8 cellular contexts compared by ENCODE assay signal in the genomic region with DNA sequence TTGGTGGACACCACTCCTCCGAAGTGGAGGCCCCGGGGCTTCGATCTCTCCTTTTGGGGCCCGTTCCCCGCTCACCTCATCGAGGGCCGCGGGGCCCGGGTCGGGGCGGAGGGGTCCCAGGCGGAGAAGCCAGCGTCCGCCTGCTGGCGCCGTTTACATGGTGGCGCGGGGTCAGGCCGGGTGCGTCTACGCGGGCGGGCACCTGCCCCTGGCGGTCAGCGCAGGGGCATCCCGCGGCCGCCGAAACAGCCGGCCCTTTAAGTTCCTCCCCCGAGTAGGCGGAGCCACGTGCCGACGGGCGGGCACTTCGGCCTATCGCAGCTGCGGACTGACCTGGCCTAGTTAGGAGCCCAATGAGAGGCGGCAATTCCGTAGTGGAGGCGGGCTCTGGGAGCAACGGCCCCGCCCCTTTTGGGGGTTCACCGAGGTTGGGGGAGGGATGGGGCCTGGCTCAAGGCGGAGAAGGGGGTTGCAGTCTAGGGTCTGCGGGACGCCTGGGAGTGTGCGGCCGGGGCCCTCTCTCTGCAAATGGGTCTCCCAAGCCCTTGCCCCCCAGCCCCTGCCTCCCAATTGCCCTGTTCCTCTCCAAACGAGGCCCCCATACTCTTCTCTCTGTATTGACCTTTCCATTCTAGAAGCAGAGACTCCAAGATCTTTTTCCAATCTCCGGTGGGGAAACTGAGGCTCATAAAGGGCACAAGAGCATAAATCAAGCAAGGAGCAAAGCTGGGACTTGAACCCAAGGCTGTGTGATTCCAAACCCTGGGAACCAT. TPM values are rescaled to one million over a fixed set of nuclear protein-coding genes. Genes with fewer than 3 reads are reported as not detected.
A peak's percentile ranks its signal among the peaks of the same experiment; 100 is the strongest.
DNase-seq lines count a peak whose midpoint lies in the region; TF ChIP-seq lines count a peak whose summit lies in the region.

A gene with protein sequence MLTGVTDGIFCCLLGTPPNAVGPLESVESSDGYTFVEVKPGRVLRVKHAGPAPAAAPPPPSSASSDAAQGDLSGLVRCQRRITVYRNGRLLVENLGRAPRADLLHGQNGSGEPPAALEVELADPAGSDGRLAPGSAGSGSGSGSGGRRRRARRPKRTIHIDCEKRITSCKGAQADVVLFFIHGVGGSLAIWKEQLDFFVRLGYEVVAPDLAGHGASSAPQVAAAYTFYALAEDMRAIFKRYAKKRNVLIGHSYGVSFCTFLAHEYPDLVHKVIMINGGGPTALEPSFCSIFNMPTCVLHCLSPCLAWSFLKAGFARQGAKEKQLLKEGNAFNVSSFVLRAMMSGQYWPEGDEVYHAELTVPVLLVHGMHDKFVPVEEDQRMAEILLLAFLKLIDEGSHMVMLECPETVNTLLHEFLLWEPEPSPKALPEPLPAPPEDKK (minus strand): TSS at position 259 of the 773 bp plus-strand sequence. CDS start 1,809 bp downstream, outside the sequence.

- no peaks in the 10 kb centered on the region for H3K9me2 ChIP-seq in SK-N-SH

- H3K4me3 ChIP-seq in SK-N-SH (ENCODE audit: low read depth in 2 of 2, low read length in 1 of 2) = peak within 1 kb of the TSS; percentile 72 to 73
- peak within 1 kb of the TSS; percentile 78 for H3K4me3 ChIP-seq in suprapubic skin

- DNase-seq in GF-D8 (lab: John Stamatoyannopoulos, UW) = peak; percentile 55
- DNase-seq in HCEC 1CT = peak; percentile 94
- DNase-seq in MV-4-11 (lab: John Stamatoyannopoulos, UW) = peak; percentile 94
- peak; percentile 95 for DNase-seq in SK-N-SH
- peak; percentile 68 for DNase-seq in glomerular endothelial cell (ENCODE audit: extremely low read depth, low read depth, low spot score)
- DNase-seq in occipital lobe (lab: John Stamatoyannopoulos, UW) = peak; percentile 93
- peak; percentile 97 to 98 for DNase-seq in suprapubic skin (ENCODE audit: low spot score in 2 of 2)

- no peaks in the 10 kb centered on the region for H3K27me3 Mint-ChIP-seq in activated naive CD4-positive, alpha-beta T cell treated with anti-CD3 and anti-CD28 coated beads, Interleukin-2, amount 50 U/mL, for 24 hours

- no peak for TF ChIP-seq POLR2A in suprapubic skin (IDR thresholded peaks at IDR 0.05)

- H3K9ac ChIP-seq in SK-N-SH = peak within 1 kb of the TSS; percentile 71

- H3K27me3 ChIP-seq in SK-N-SH (ENCODE audit: insufficient read depth) = no peaks in the 10 kb centered on the region
- H3K27me3 ChIP-seq in suprapubic skin = no peaks in the 10 kb centered on the region

- TF ChIP-seq CTCF in SK-N-SH (IDR thresholded peaks at IDR 0.05) = peak; percentile 60
- TF ChIP-seq CTCF in suprapubic skin (IDR thresholded peaks at IDR 0.05) = peak; percentile 40 to 72

- no peak for TF ChIP-seq RAD21 in SK-N-SH (IDR thresholded peaks at IDR 0.05; ENCODE audit: low read length)

- peak within 1 kb of the TSS; percentile 90 for H2AFZ ChIP-seq in SK-N-SH (ENCODE audit: low read depth)

- CTCF ChIA-PET in SK-N-SH (lab: Yijun Ruan, JAX) = interaction anchor here (0.7 to 2.5 kb wide), 5 partner anchors 10 to 83 kb away, joined by 3 to 17 read pairs (median 4); no protein-coding TSS in a partner anchor

- peak within 1 kb of the TSS; percentile 78 for H3K4me3 Mint-ChIP-seq in activated naive CD4-positive, alpha-beta T cell treated with anti-CD3 and anti-CD28 coated beads, Interleukin-2, amount 50 U/mL, for 24 hours

- no peaks in the 10 kb centered on the region for H4K20me1 ChIP-seq in SK-N-SH (ENCODE audit: insufficient read depth)

- H3F3A ChIP-seq in SK-N-SH (replicated peaks; ENCODE audit: insufficient read depth) = peaks cover 18% of the 10 kb centered on the region

- 6% methylated on average over 15 of the region's 52 CpGs for WGBS in SK-N-SH (ENCODE audit: low lambda C conversion rate)
- WGBS in suprapubic skin = 6% methylated on average over 10 of the region's 52 CpGs

- H3K9me3 ChIP-seq in SK-N-SH (no peaks in the 10 kb centered on the region), suprapubic skin (no peaks in the 10 kb centered on the region)

- H3K4me1 ChIP-seq in SK-N-SH (ENCODE audit: control insufficient read depth in 1 of 2, insufficient read depth in 2 of 2, low read depth in 1 of 2, low read length in 1 of 2) (peaks cover 12 to 30% of the 10 kb centered on the region in 2 experiments; a peak in 3 of 4 replicates), suprapubic skin (peaks cover 50% of the 10 kb centered on the region)

- no peak for TF ChIP-seq EP300 in SK-N-SH (IDR thresholded peaks at IDR 0.05; ENCODE audit: borderline replicate concordance in 1 of 2, low read depth in 1 of 2, low read length in 1 of 2)
- TF ChIP-seq EP300 in suprapubic skin (IDR thresholded peaks at IDR 0.05) = no peak

- no peaks in the 10 kb centered on the region for H3K36me3 ChIP-seq in SK-N-SH (replicated peaks in 1 of 2; ENCODE audit: control insufficient read depth in 1 of 2, insufficient read depth in 2 of 2, low read length in 1 of 2)
- H3K36me3 ChIP-seq in suprapubic skin = peaks cover under 1% of the 10 kb centered on the region

- H3K36me3 Mint-ChIP-seq in activated naive CD4-positive, alpha-beta T cell treated with anti-CD3 and anti-CD28 coated beads, Interleukin-2, amount 50 U/mL, for 24 hours = no peaks in the 10 kb centered on the region

- H3K9me3 Mint-ChIP-seq in activated naive CD4-positive, alpha-beta T cell treated with anti-CD3 and anti-CD28 coated beads, Interleukin-2, amount 50 U/mL, for 24 hours = no peaks in the 10 kb centered on the region

- H3K4me1 Mint-ChIP-seq in activated naive CD4-positive, alpha-beta T cell treated with anti-CD3 and anti-CD28 coated beads, Interleukin-2, amount 50 U/mL, for 24 hours = peaks cover 43% of the 10 kb centered on the region

- H3K27ac ChIP-seq in SK-N-SH (ENCODE audit: low read depth in 2 of 2, low read length in 1 of 2) (peak within 1 kb of the TSS in 1 of 2 experiments; percentile 77; a peak in 2 of 4 replicates), suprapubic skin (peak within 1 kb of the TSS; percentile 47)

- H3K79me2 ChIP-seq in SK-N-SH (ENCODE audit: insufficient read depth) = peaks cover 21% of the 10 kb centered on the region

- POLR2A ChIA-PET in SK-N-SH (lab: Yijun Ruan, JAX) = interaction anchor here (0.7 to 2.2 kb wide), 4 partner anchors 11 to 516 kb away, joined by 3 to 4 read pairs (median 3); partner anchors contain the start of gene USE1

- H3K4me2 ChIP-seq in SK-N-SH = peak within 1 kb of the TSS; percentile 87

- peak within 1 kb of the TSS; percentile 30 for H3K27ac Mint-ChIP-seq in activated naive CD4-positive, alpha-beta T cell treated with anti-CD3 and anti-CD28 coated beads, Interleukin-2, amount 50 U/mL, for 24 hours

TF ChIP-seq in SK-N-SH, 30 proteins besides CTCF, POLR2A, EP300 and RAD21 (continues in another document):
- TF ChIP-seq JUND (IDR thresholded peaks at IDR 0.05) = no peak
- no peak for TF ChIP-seq FOSL2 (IDR thresholded peaks at IDR 0.05; ENCODE audit: borderline replicate concordance, low read depth)
- TF ChIP-seq, protein P1, sequence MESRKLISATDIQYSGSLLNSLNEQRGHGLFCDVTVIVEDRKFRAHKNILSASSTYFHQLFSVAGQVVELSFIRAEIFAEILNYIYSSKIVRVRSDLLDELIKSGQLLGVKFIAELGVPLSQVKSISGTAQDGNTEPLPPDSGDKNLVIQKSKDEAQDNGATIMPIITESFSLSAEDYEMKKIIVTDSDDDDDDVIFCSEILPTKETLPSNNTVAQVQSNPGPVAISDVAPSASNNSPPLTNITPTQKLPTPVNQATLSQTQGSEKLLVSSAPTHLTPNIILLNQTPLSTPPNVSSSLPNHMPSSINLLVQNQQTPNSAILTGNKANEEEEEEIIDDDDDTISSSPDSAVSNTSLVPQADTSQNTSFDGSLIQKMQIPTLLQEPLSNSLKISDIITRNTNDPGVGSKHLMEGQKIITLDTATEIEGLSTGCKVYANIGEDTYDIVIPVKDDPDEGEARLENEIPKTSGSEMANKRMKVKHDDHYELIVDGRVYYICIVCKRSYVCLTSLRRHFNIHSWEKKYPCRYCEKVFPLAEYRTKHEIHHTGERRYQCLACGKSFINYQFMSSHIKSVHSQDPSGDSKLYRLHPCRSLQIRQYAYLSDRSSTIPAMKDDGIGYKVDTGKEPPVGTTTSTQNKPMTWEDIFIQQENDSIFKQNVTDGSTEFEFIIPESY (IDR thresholded peaks at IDR 0.05; ENCODE audit: borderline replicate concordance, low read depth) = no peak
- TF ChIP-seq TEAD4 (IDR thresholded peaks at IDR 0.05; ENCODE audit: borderline replicate concordance, insufficient read depth) = no peak
- TF ChIP-seq MAX (IDR thresholded peaks at IDR 0.05; ENCODE audit: low read depth) = 0 out of 2 replicates have a peak, but pooled peaks have one; percentile 51
- no peak for TF ChIP-seq YY1 (IDR thresholded peaks at IDR 0.05; ENCODE audit: low read depth)
- TF ChIP-seq EZH2phosphoT487 (IDR thresholded peaks at IDR 0.05; ENCODE audit: borderline replicate concordance, low read depth) = no peak
- peak; percentile 83 for TF ChIP-seq CHD2 (IDR thresholded peaks at IDR 0.05; ENCODE audit: low read length, partially characterized antibody)
- peak; percentile 100 for TF ChIP-seq PBX3 (IDR thresholded peaks at IDR 0.05)
- peak; percentile 47 for TF ChIP-seq MXI1 (IDR thresholded peaks at IDR 0.05; ENCODE audit: low read depth, low read length)
- no peak for TF ChIP-seq FOXJ3 (CRISPR knock-in tag; IDR thresholded peaks at IDR 0.05)
- TF ChIP-seq NRF1 (IDR thresholded peaks at IDR 0.05; ENCODE audit: low read depth, low read length) = no peak
- TF ChIP-seq MEF2A (IDR thresholded peaks at IDR 0.05; ENCODE audit: borderline replicate concordance, low read depth) = no peak

RNA-seq across cellular contexts. Expression of the gene that starts here (rescaled TPM):
- polyA plus RNA-seq in SK-N-SH (2012; rRNA removed) = 10.6 and 11.1 TPM in 2 replicates
- polyA plus RNA-seq in SK-N-SH (2012; cell fraction: cytosol; rRNA removed) = 4.6 and 9.1 TPM in 2 replicates
- 6.7 and 21.3 TPM in 2 replicates for polyA plus RNA-seq in SK-N-SH (2012; cell fraction: nucleus; rRNA removed)
- total RNA-seq in glomerular endothelial cell (6.8 and 9.3 TPM in 2 replicates), occipital lobe (20.6 TPM), suprapubic skin (10 to 100 TPM in 3 of 4 donors, 1 to 10 TPM in 1; 9.7 to 15.7 (median 13.6) TPM)
